22 cellular contexts compared by ENCODE assay signal in genomic region chr22:19744350-19745006, GRCh38. TPM values are rescaled to one million over a fixed set of nuclear protein-coding genes. Genes with fewer than 3 reads are reported as not detected.
DNase-seq lines count a peak whose midpoint lies in the region; ATAC-seq lines count a peak whose summit lies in the region.
"Had no signal": no experiment of that assay in that cellular context is flagged by ENCODE, and none has a peak within 500 bp of the region (broad histone marks: within the 10 kb centered on the region; RNA-seq: fewer than 3 reads in every experiment).

No MANE protein-coding gene starts in this region.

- H3K4me1 Mint-ChIP-seq in central memory CD8-positive, alpha-beta T cell, result no peaks in the 10 kb centered on the region
- no peaks in the 10 kb centered on the region for H3K4me1 Mint-ChIP-seq in stimulated activated effector memory CD8-positive, alpha-beta T cell treated with anti-CD3 and anti-CD28 coated beads, Interleukin-12 subunit alpha, Interleukin-12 subunit beta, amount 100 ng/mL, for 72 hours
- H3K4me1 Mint-ChIP-seq in activated T-cell treated with anti-CD3 and anti-CD28 coated beads, Interleukin-2, amount 50 U/mL, for 24 hours (ENCODE audit: low read depth), result no peaks in the 10 kb centered on the region
- H3K4me1 Mint-ChIP-seq: IgD-negative memory B cell had no signal

- H2BK15ac ChIP-seq in neuronal stem cell (ENCODE audit: low read length), result peak overlapping the region; percentile 37

- H2AK5ac ChIP-seq in neuronal stem cell (ENCODE audit: low read depth, low read length), result peak overlapping the region; percentile 30

- H3K27me3 ChIP-seq in neuronal stem cell (ENCODE audit: control insufficient read depth in 3 of 3, insufficient read depth in 3 of 3, low read depth in 1 of 3, low read length in 3 of 3), result peaks cover 0 to 51% (median 1%) of the 10 kb centered on the region in 3 experiments

- H3K36me3 ChIP-seq in neuronal stem cell (replicated peaks in 1 of 2; ENCODE audit: control insufficient read depth in 2 of 2, insufficient read depth in 2 of 2, low read length in 2 of 2), result no peaks in the 10 kb centered on the region
- H3K36me3 ChIP-seq: BLaER1 had no signal

- H3K4me3 ChIP-seq in neuronal stem cell (ENCODE audit: low read length in 2 of 2), result no peak overlapping the region
- H3K4me3 ChIP-seq: BLaER1 had no signal

- H3K4ac ChIP-seq in neuronal stem cell (ENCODE audit: low read length), result no peak overlapping the region

- H3K4me3 Mint-ChIP-seq in central memory CD8-positive, alpha-beta T cell, result no peak overlapping the region
- no peak overlapping the region for H3K4me3 Mint-ChIP-seq in stimulated activated effector memory CD8-positive, alpha-beta T cell treated with anti-CD3 and anti-CD28 coated beads, Interleukin-12 subunit alpha, Interleukin-12 subunit beta, amount 100 ng/mL, for 72 hours
- no peak overlapping the region for H3K4me3 Mint-ChIP-seq in activated T-cell treated with anti-CD3 and anti-CD28 coated beads, Interleukin-2, amount 50 U/mL, for 24 hours
- H3K4me3 Mint-ChIP-seq: CD4-positive, alpha-beta T cell; IgD-negative memory B cell had no signal

- no peaks in the 10 kb centered on the region for H3K9me3 Mint-ChIP-seq in central memory CD8-positive, alpha-beta T cell
- H3K9me3 Mint-ChIP-seq in stimulated activated effector memory CD8-positive, alpha-beta T cell treated with anti-CD3 and anti-CD28 coated beads, Interleukin-12 subunit alpha, Interleukin-12 subunit beta, amount 100 ng/mL, for 72 hours, result no peaks in the 10 kb centered on the region
- no peaks in the 10 kb centered on the region for H3K9me3 Mint-ChIP-seq in activated T-cell treated with anti-CD3 and anti-CD28 coated beads, Interleukin-2, amount 50 U/mL, for 24 hours
- H3K9me3 Mint-ChIP-seq: CD4-positive, alpha-beta T cell; IgD-negative memory B cell had no signal

- no peaks in the 10 kb centered on the region for H3K36me3 Mint-ChIP-seq in central memory CD8-positive, alpha-beta T cell (ENCODE audit: insufficient read depth)
- no peaks in the 10 kb centered on the region for H3K36me3 Mint-ChIP-seq in stimulated activated effector memory CD8-positive, alpha-beta T cell treated with anti-CD3 and anti-CD28 coated beads, Interleukin-12 subunit alpha, Interleukin-12 subunit beta, amount 100 ng/mL, for 72 hours
- no peaks in the 10 kb centered on the region for H3K36me3 Mint-ChIP-seq in activated T-cell treated with anti-CD3 and anti-CD28 coated beads, Interleukin-2, amount 50 U/mL, for 24 hours (ENCODE audit: low read depth)
- H3K36me3 Mint-ChIP-seq: IgD-negative memory B cell had no signal

- ATAC-seq in left cardiac atrium, result no peak
- ATAC-seq in Right ventricle myocardium superior (ENCODE audit: poor library complexity), result no peak
- no peak for ATAC-seq in central memory CD8-positive, alpha-beta T cell (replicated peaks; ENCODE audit: extremely low read depth, poor library complexity, severe bottlenecking)
- ATAC-seq in stimulated activated effector memory CD8-positive, alpha-beta T cell treated with anti-CD3 and anti-CD28 coated beads, Interleukin-12 subunit alpha, Interleukin-12 subunit beta, amount 100 ng/mL, for 72 hours, result no peak
- ATAC-seq in HG03521 (IDR thresholded peaks at IDR 0.05; ENCODE audit: unreplicated experiment), result no peak
- ATAC-seq: PC-3 had no signal

- no peak overlapping the region for H3K27ac ChIP-seq in neuronal stem cell (replicated peaks; ENCODE audit: low read length)
- H3K27ac ChIP-seq: BLaER1 had no signal

- H4K8ac ChIP-seq in neuronal stem cell (ENCODE audit: low read depth, low read length), result no peak overlapping the region

- peaks cover 9 to 17% of the 10 kb centered on the region in 2 donors for H3K4me1 ChIP-seq in neuronal stem cell (ENCODE audit: control insufficient read depth in 2 of 2, insufficient read depth in 1 of 2, low read depth in 1 of 2, low read length in 2 of 2)

- no peaks in the 10 kb centered on the region for H3K27me3 Mint-ChIP-seq in central memory CD8-positive, alpha-beta T cell
- H3K27me3 Mint-ChIP-seq in activated T-cell treated with anti-CD3 and anti-CD28 coated beads, Interleukin-2, amount 50 U/mL, for 24 hours, result no peaks in the 10 kb centered on the region
- H3K27me3 Mint-ChIP-seq: CD4-positive, alpha-beta T cell had no signal

- H3K4me2 ChIP-seq in neuronal stem cell (ENCODE audit: insufficient read depth, low read length, poor library complexity, severe bottlenecking), result no peak overlapping the region
- H3K4me2 ChIP-seq: BLaER1 had no signal

- no peak overlapping the region for H3K9ac ChIP-seq in neuronal stem cell (ENCODE audit: low read depth, low read length, poor library complexity)
- H3K9ac ChIP-seq: BLaER1 had no signal

- intact Hi-C loops in left cardiac atrium (cut with DNase I), result no loop called here
- intact Hi-C loops in Right ventricle myocardium superior (cut with DNase I), result no loop called here

- H2BK5ac ChIP-seq in neuronal stem cell (ENCODE audit: low read length), result peak overlapping the region; percentile 75

- peak overlapping the region; percentile 81 for H2BK120ac ChIP-seq in neuronal stem cell (ENCODE audit: low read depth, low read length)

- H3K9me3 ChIP-seq in neuronal stem cell (replicated peaks in 1 of 2; ENCODE audit: control insufficient read depth in 2 of 2, insufficient read depth in 1 of 2, low read depth in 1 of 2, low read length in 2 of 2), result no peaks in the 10 kb centered on the region
- H3K9me3 ChIP-seq: BLaER1 had no signal

- H2AFZ ChIP-seq in neuronal stem cell (ENCODE audit: low read length), result no peak overlapping the region

- no peak overlapping the region for H2BK12ac ChIP-seq in neuronal stem cell (ENCODE audit: low read length)

- peak overlapping the region; percentile 43 for H3K23ac ChIP-seq in neuronal stem cell (ENCODE audit: low read depth, low read length, poor library complexity)

- H3K27ac Mint-ChIP-seq in central memory CD8-positive, alpha-beta T cell (ENCODE audit: low read depth), result peak overlapping the region; percentile 63
- H3K27ac Mint-ChIP-seq in stimulated activated effector memory CD8-positive, alpha-beta T cell treated with anti-CD3 and anti-CD28 coated beads, Interleukin-12 subunit alpha, Interleukin-12 subunit beta, amount 100 ng/mL, for 72 hours, result peak overlapping the region; percentile 43
- no peak overlapping the region for H3K27ac Mint-ChIP-seq in activated T-cell treated with anti-CD3 and anti-CD28 coated beads, Interleukin-2, amount 50 U/mL, for 24 hours
- H3K27ac Mint-ChIP-seq: CD4-positive, alpha-beta T cell; IgD-negative memory B cell had no signal

- H4K91ac ChIP-seq in neuronal stem cell (ENCODE audit: low read depth, low read length, poor library complexity), result no peak overlapping the region

- DNase-seq in left cardiac atrium, result peak; percentile 43
- no peak for DNase-seq in Right ventricle myocardium superior
- DNase-seq in central memory CD8-positive, alpha-beta T cell (ENCODE audit: low spot score in 2 of 2), result no peak
- DNase-seq in neuronal stem cell (ENCODE audit: low spot score), result no peak
- no peak for DNase-seq in stimulated activated effector memory CD8-positive, alpha-beta T cell treated with anti-CD3 and anti-CD28 coated beads, Interleukin-12 subunit alpha, Interleukin-12 subunit beta, amount 100 ng/mL, for 72 hours (ENCODE audit: low spot score in 2 of 2)
- no peak for DNase-seq in activated T-cell treated with anti-CD3 and anti-CD28 coated beads, Interleukin-2, amount 50 U/mL, for 24 hours
- DNase-seq in NCI-H2081 (lab: John Stamatoyannopoulos, UW), result no peak
- DNase-seq: CD4-positive, alpha-beta T cell; HCEC 1CT; NCI-H1092 treated with DMSO at 0.1 percent for 48 hours; NCI-H1436 treated with DMSO at 0.1 percent for 48 hours; NCI-H187 treated with DMSO at 0.1 percent for 48 hours; NCI-H446 treated with DMSO at 0.1 percent for 48 hours; NCI-H526; NCI-H82; NK-92 treated with Interleukin-12 subunit alpha and Interleukin-12 subunit beta, amount 100 ng/mL, for 24 hours; PC-3 had no signal

- no peak overlapping the region for H3K18ac ChIP-seq in neuronal stem cell (ENCODE audit: low read length)

- no CpG with 5 or more reads among the region's 13 CpGs for WGBS in neuronal stem cell (ENCODE audit: extremely low coverage in 2 of 2, insufficient read length in 2 of 2, insufficient replicate concordance in 1 of 2), 2 donors

- H3K79me1 ChIP-seq in neuronal stem cell (ENCODE audit: low read depth, low read length), result peaks cover 12% of the 10 kb centered on the region

- peak overlapping the region; percentile 21 for H3K14ac ChIP-seq in neuronal stem cell (ENCODE audit: low read length)

RNA-seq across cellular contexts. Expression of gene TBX1, which starts 16.1 kb away (rescaled TPM):
- total RNA-seq in left cardiac atrium (1 to 10 TPM in 1 of 2 donors, under 1 TPM in 1; 0.47 to 2.4 TPM), Right ventricle myocardium superior (3.2 TPM)
- 0.31 TPM for polyA plus RNA-seq in neuronal stem cell (2013, experiment 1 of 2)
- 0.26 TPM for polyA plus RNA-seq in neuronal stem cell (2013, experiment 2 of 2)
- total RNA-seq: CD4-positive, alpha-beta T cell had no signal
- polyA plus RNA-seq: AG04450, H1, IgD-negative memory B cell had no signal

RNA-seq across cellular contexts. Expression of gene GP1BB, which starts 21.1 kb away (rescaled TPM):
- total RNA-seq in left cardiac atrium (not detected), Right ventricle myocardium superior (not detected)
- 2.5 TPM for polyA plus RNA-seq in neuronal stem cell (2013, experiment 1 of 2)
- polyA plus RNA-seq in neuronal stem cell (2013, experiment 2 of 2), result 2.6 TPM
- total RNA-seq: H1 had no signal

RNA-seq across cellular contexts. Expression of gene SEPTIN5, which starts 30.2 kb away (rescaled TPM):
- total RNA-seq in left cardiac atrium, result 100 to 1,000 TPM; 118 to 127 TPM
- 123 TPM for total RNA-seq in Right ventricle myocardium superior
- 23.1 TPM for polyA plus RNA-seq in neuronal stem cell (2013, experiment 1 of 2)
- 21.3 TPM for polyA plus RNA-seq in neuronal stem cell (2013, experiment 2 of 2)
